ENCODE assay signal across 8 cellular contexts in genomic region chr10:124916585-124917167, GRCh38. TPM values are rescaled to one million over a fixed set of nuclear protein-coding genes. Genes with fewer than 3 reads are reported as not detected.
DNase-seq lines count a peak whose midpoint lies in the region; ATAC-seq, FAIRE-seq and TF ChIP-seq lines count a peak whose summit lies in the region.

No MANE protein-coding gene starts in this region.

- H3K27ac ChIP-seq in right cardiac atrium (ENCODE audit: low read length) (peak overlapping the region; percentile 93), psoas muscle (peak overlapping the region; percentile 95)

- H3K36me3 Mint-ChIP-seq in T-helper 17 cell (ENCODE audit: low read depth), result peaks cover 6% of the 10 kb centered on the region

- peak; percentile 87 for DNase-seq in NCI-H146 treated with DMSO at 0.1 percent for 48 hours (lab: John Stamatoyannopoulos, UW; ENCODE audit: unreplicated experiment)
- peak; percentile 93 to 97 (median 96) for DNase-seq in T-helper 17 cell
- DNase-seq in anterior cingulate cortex (lab: John Stamatoyannopoulos, UW), result peak; percentile 63 to 98 (median 95)
- peak; percentile 99 to 100 (median 99) for DNase-seq in right cardiac atrium
- DNase-seq in psoas muscle, result peak; percentile 100
- DNase-seq in urothelium cell line (ENCODE audit: low spot score), result peak; percentile 98

- TF ChIP-seq CTCF in psoas muscle (IDR thresholded peaks at IDR 0.05), result no peak

- intact Hi-C loops in right cardiac atrium (cut with DNase I) (loop anchor here in 1 of 4 donors (10.0 kb wide), 1 partner anchor 58 kb away; no protein-coding TSS in a partner anchor), psoas muscle (cut with DNase I) (loop anchor here (5.0 to 10.0 kb wide), 2 partner anchors 228 to 906 kb away; partner anchors contain the start of genes BCCIP (in 1 of the 2) and UROS (in 1 of the 2))

- H3K4me3 Mint-ChIP-seq in T-helper 17 cell, result peak overlapping the region; percentile 89

- ATAC-seq in GM18498 (IDR thresholded peaks at IDR 0.05; ENCODE audit: unreplicated experiment), result peak; percentile 97
- peak; percentile 92 for ATAC-seq in HG02884 (IDR thresholded peaks at IDR 0.05; ENCODE audit: unreplicated experiment)
- peak; percentile 92 for ATAC-seq in T-helper 17 cell
- peak; percentile 99 for ATAC-seq in right cardiac atrium
- ATAC-seq in psoas muscle, result peak; percentile 85 to 94 (median 92)

- H3K27me3 ChIP-seq in right cardiac atrium (ENCODE audit: control insufficient read depth, insufficient read depth) (no peaks in the 10 kb centered on the region), psoas muscle (ENCODE audit: insufficient read depth in 3 of 3, low read length in 2 of 3) (no peaks in the 10 kb centered on the region)

- H3K27ac Mint-ChIP-seq in T-helper 17 cell, result peak overlapping the region; percentile 90

- H3K9me3 ChIP-seq in T-helper 17 cell (ENCODE audit: control insufficient read depth, low read length, poor library complexity, severe bottlenecking) (no peaks in the 10 kb centered on the region), right cardiac atrium (ENCODE audit: control insufficient read depth, low read length) (no peaks in the 10 kb centered on the region), psoas muscle (no peaks in the 10 kb centered on the region)

- WGBS in right cardiac atrium, result under 1% methylated on average over 81 of the region's 82 CpGs
- WGBS in psoas muscle, 3 donors, result 0 to 1% (median 1%) methylated on average over 50 to 82 of the region's 82 CpGs

- no peaks in the 10 kb centered on the region for H3K36me3 ChIP-seq in psoas muscle (ENCODE audit: insufficient read depth in 1 of 2, low read depth in 1 of 2)

- peak overlapping the region; percentile 86 for H3K4me3 ChIP-seq in right cardiac atrium (ENCODE audit: low read length)
- peak overlapping the region; percentile 81 for H3K4me3 ChIP-seq in psoas muscle

- H3K4me1 Mint-ChIP-seq in T-helper 17 cell, result peaks cover 35% of the 10 kb centered on the region

- H3K4me1 ChIP-seq in right cardiac atrium (ENCODE audit: control insufficient read depth, insufficient read depth, low read length) (peaks cover 2% of the 10 kb centered on the region), psoas muscle (peaks cover 52% of the 10 kb centered on the region)

- FAIRE-seq in urothelium cell line (lab: Jason Lieb, UNC), result peak; percentile 59

- peaks cover 9% of the 10 kb centered on the region for H3K27me3 Mint-ChIP-seq in T-helper 17 cell

RNA-seq across cellular contexts. Expression of gene ZRANB1, which starts 25.2 kb away (rescaled TPM):
- total RNA-seq in T-helper 17 cell, result 10 to 100 TPM; 19.4 to 21.3 TPM
- total RNA-seq in right cardiac atrium, result 10 to 100 TPM; 25.3 to 32.2 (median 29.0) TPM
- polyA plus RNA-seq in right cardiac atrium, result 14.4 TPM
- 10 to 100 TPM; 25.7 to 81.4 (median 53.1) TPM for total RNA-seq in psoas muscle
- polyA plus RNA-seq in psoas muscle, result 100 to 1,000 TPM in 1 of 3 donors, 10 to 100 TPM in 2; 20.9 to 115 (median 57.3) TPM

Comparison
In these comparisons a context has a peak if more than half of its experiments do, and no peak if none do; other contexts are left out.
1. Peak in every context shown above with its lines: DNase-seq, ATAC-seq, H3K4me3 ChIP-seq and H3K27ac ChIP-seq.